In the genomic region with DNA sequence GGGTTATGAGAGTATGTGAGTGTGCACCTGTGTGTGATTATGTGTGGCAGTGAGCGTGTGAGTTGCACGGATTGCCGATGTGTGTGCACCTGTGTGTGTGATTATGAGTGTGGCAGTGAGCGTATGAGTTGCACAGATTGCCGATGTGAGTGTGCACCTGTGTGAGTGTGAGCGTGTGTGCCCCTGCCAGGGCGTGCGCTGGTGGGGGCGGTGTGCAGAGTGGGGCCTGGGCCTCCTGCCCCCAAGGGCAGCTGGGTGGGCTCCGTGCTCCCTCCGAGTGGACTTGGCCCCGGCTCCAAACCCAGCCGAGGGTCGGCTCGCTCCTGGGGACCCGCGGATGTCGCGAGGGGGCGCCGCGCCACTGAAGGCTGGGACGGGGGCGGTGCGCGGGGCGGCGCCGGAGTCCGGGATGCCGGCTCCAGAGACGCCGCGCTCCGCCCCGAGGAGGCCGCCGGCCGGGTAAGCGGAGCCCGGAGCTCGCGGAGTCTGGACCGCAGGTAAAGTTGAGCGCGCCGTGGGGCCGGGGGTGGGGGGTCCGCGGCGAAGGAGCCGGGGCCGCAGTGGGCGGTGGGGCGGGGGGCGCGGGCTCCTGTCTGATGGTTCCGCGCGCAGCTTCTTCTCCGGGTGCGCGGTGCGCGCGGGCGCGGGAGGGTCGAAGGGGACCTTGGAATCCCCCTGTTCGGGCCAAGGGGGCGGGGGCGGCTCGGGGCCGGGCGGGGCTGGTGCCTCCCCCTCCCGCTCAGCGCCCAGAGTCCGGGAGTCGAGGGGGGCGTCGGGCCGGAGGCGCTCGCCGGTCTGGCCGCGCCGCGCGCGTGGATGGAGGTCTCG, we compare ENCODE assay signal across 10 cellular contexts. TPM values are rescaled to one million over a fixed set of nuclear protein-coding genes. Genes with fewer than 3 reads are reported as not detected.
DNase-seq lines count a peak whose midpoint lies in the region; ATAC-seq and TF ChIP-seq lines count a peak whose summit lies in the region.
"Had no signal": no experiment of that assay in that cellular context is flagged by ENCODE, and none has a peak within 500 bp of the region (broad histone marks: within the 10 kb centered on the region; RNA-seq: fewer than 3 reads in every experiment).

A gene with protein sequence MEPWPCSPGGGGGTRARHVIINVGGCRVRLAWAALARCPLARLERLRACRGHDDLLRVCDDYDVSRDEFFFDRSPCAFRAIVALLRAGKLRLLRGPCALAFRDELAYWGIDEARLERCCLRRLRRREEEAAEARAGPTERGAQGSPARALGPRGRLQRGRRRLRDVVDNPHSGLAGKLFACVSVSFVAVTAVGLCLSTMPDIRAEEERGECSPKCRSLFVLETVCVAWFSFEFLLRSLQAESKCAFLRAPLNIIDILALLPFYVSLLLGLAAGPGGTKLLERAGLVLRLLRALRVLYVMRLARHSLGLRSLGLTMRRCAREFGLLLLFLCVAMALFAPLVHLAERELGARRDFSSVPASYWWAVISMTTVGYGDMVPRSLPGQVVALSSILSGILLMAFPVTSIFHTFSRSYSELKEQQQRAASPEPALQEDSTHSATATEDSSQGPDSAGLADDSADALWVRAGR (plus strand): TSS at position 421 of the 828 bp plus-strand sequence. CDS start 65,730 bp downstream, outside the sequence.

- intact Hi-C loops in Panc1 (cut with micrococcal nuclease; ENCODE audit: unreplicated experiment): no loop called here

- no peaks in the 10 kb centered on the region for H3K9me3 ChIP-seq in Panc1 (ENCODE audit: control insufficient read depth, insufficient read depth, low read depth, low read length)
- H3K9me3 ChIP-seq in osteoblast (ENCODE audit: low read depth, low read length): no peaks in the 10 kb centered on the region

- H3K36me3 ChIP-seq in Panc1 (ENCODE audit: control insufficient read depth, insufficient read depth, low read length) (no peaks in the 10 kb centered on the region), osteoblast (ENCODE audit: insufficient read depth, low read length) (no peaks in the 10 kb centered on the region)

- BruUV-seq in Panc1 (replicated peaks; lab: Mats Ljungman, UMichigan): no TSS peak

- no peaks in the 10 kb centered on the region for H3K79me2 ChIP-seq in osteoblast (ENCODE audit: insufficient read depth, low read length)

- no peak within 1 kb of the TSS for H3K27ac ChIP-seq in Panc1 (ENCODE audit: low read length)
- H3K27ac ChIP-seq in osteoblast (ENCODE audit: low read depth, low read length): no peak within 1 kb of the TSS
- H3K27ac ChIP-seq: C4-2B had no signal

- no peaks in the 10 kb centered on the region for H4K20me1 ChIP-seq in osteoblast (ENCODE audit: insufficient read depth, low read length)

- CTCF ChIA-PET in Panc1 (lab: Charles Lee): interaction anchor here (0.6 kb wide), 1 partner anchor 91 kb away, joined by 5 read pairs; no protein-coding TSS in a partner anchor

- peak; percentile 8 to 12 for DNase-seq in NCI-H2081 (lab: John Stamatoyannopoulos, UW)
- no peak for DNase-seq in NCI-H2081 treated with DMSO at 0.1 percent for 48 hours (lab: John Stamatoyannopoulos, UW)
- DNase-seq in Panc1 (ENCODE audit: low read depth, low spot score): no peak
- no peak for DNase-seq in epithelial cell of proximal tubule (ENCODE audit: low read depth)
- DNase-seq in osteoblast (ENCODE audit: insufficient read length, low spot score, missing footprints): peak; percentile 92
- DNase-seq in inferior parietal cortex (ENCODE audit: extremely low spot score): no peak

- POLR2A ChIA-PET in Panc1 (lab: Charles Lee): no interaction called here

- no peak within 1 kb of the TSS for H2AFZ ChIP-seq in osteoblast (ENCODE audit: low read length)

- H3K4me3 ChIP-seq in Panc1 (ENCODE audit: low read depth in 2 of 2, low read length in 2 of 2) (no peak within 1 kb of the TSS), epithelial cell of proximal tubule (ENCODE audit: low read depth, low read length) (peak within 1 kb of the TSS; percentile 16), osteoblast (ENCODE audit: insufficient read depth, low read length) (no peak within 1 kb of the TSS)

- ATAC-seq in Panc1 (peak; percentile 54), HG03439 (IDR thresholded peaks at IDR 0.05; ENCODE audit: unreplicated experiment) (no peak), GM19023 (IDR thresholded peaks at IDR 0.05; ENCODE audit: unreplicated experiment) (no peak)

- H3K4me1 ChIP-seq in Panc1 (ENCODE audit: control insufficient read depth, insufficient read depth, low read length): 0 out of 2 replicates have a peak, but pooled peaks cover 3% of the 10 kb centered on the region
- peaks cover 3% of the 10 kb centered on the region for H3K4me1 ChIP-seq in osteoblast (ENCODE audit: insufficient read depth, low read length)

- no peak for TF ChIP-seq CTCF in Panc1 (IDR thresholded peaks at IDR 0.05)
- TF ChIP-seq CTCF in epithelial cell of proximal tubule (conservative IDR thresholded peaks at IDR 0.05; ENCODE audit: low read depth, low read length): no peak
- no peak for TF ChIP-seq CTCF in osteoblast (IDR thresholded peaks at IDR 0.05; ENCODE audit: extremely low read depth, low read depth, low read length)

- H3K27me3 ChIP-seq in Panc1 (ENCODE audit: control insufficient read depth, insufficient read depth, low read length): peaks cover 7% of the 10 kb centered on the region; the same call in 1 of the 2 replicates
- peaks cover 42% of the 10 kb centered on the region for H3K27me3 ChIP-seq in osteoblast (ENCODE audit: insufficient read depth, low read length)

- H3K4me2 ChIP-seq in osteoblast (ENCODE audit: insufficient read depth, low read length): no peak within 1 kb of the TSS

- in situ Hi-C loops in Panc1 (cut with HindIII; ENCODE audit: low pct_unique_long_range_greater_than_20kb, low sequenced_read_pairs): no loop called here

RNA-seq across cellular contexts. Expression of the gene that starts here (rescaled TPM):
- total RNA-seq in Panc1 (2021; ENCODE audit: unreplicated experiment): not detected
- 1.1 TPM for polyA plus RNA-seq in Panc1 (2012; ENCODE audit: insufficient read length)
- total RNA-seq in epithelial cell of proximal tubule: not detected in 2 replicates
- total RNA-seq in osteoblast: not detected in 2 replicates
- total RNA-seq: SK-MEL-5 had no signal

Comparison
In these comparisons a context has a peak if more than half of its experiments do, and no peak if none do; other contexts are left out.
1. DNase-seq: peak in NCI-H2081 (2 of 2); none in NCI-H2081 treated with DMSO at 0.1 percent for 48 hours (single experiment), Panc1 (single experiment), epithelial cell of proximal tubule (single experiment) and inferior parietal cortex (single experiment).
2. Peak in DNase-seq in osteoblast; RNA of the gene not detected or under 1 TPM.